In the genomic region with DNA sequence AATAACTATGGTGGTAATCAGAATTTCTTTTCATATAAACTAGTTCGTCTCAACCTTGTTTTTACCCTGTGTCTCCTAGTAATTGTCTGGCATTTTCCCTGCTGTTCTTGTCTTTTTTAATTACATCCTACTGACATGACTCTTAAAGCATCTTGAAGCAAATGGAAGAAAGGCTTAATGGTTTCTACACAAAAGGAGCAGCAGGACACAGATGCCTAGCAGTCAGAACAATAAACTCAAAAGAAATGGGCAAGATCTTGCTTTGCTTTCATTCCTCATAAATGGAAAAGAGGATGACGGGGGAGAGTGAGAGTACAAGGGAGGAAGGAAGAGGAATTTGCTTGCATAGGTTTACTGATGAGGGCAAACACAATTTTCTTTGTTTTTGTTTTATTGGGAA, we compare ENCODE assay signal across 1 cellular context.
TF ChIP-seq lines count a peak whose summit lies in the region.

No MANE protein-coding gene starts in this region.

TF ChIP-seq in GM23338, 12 proteins besides CTCF, POLR2A, EP300 and RAD21 (continued from another document):
- TF ChIP-seq, protein P1, sequence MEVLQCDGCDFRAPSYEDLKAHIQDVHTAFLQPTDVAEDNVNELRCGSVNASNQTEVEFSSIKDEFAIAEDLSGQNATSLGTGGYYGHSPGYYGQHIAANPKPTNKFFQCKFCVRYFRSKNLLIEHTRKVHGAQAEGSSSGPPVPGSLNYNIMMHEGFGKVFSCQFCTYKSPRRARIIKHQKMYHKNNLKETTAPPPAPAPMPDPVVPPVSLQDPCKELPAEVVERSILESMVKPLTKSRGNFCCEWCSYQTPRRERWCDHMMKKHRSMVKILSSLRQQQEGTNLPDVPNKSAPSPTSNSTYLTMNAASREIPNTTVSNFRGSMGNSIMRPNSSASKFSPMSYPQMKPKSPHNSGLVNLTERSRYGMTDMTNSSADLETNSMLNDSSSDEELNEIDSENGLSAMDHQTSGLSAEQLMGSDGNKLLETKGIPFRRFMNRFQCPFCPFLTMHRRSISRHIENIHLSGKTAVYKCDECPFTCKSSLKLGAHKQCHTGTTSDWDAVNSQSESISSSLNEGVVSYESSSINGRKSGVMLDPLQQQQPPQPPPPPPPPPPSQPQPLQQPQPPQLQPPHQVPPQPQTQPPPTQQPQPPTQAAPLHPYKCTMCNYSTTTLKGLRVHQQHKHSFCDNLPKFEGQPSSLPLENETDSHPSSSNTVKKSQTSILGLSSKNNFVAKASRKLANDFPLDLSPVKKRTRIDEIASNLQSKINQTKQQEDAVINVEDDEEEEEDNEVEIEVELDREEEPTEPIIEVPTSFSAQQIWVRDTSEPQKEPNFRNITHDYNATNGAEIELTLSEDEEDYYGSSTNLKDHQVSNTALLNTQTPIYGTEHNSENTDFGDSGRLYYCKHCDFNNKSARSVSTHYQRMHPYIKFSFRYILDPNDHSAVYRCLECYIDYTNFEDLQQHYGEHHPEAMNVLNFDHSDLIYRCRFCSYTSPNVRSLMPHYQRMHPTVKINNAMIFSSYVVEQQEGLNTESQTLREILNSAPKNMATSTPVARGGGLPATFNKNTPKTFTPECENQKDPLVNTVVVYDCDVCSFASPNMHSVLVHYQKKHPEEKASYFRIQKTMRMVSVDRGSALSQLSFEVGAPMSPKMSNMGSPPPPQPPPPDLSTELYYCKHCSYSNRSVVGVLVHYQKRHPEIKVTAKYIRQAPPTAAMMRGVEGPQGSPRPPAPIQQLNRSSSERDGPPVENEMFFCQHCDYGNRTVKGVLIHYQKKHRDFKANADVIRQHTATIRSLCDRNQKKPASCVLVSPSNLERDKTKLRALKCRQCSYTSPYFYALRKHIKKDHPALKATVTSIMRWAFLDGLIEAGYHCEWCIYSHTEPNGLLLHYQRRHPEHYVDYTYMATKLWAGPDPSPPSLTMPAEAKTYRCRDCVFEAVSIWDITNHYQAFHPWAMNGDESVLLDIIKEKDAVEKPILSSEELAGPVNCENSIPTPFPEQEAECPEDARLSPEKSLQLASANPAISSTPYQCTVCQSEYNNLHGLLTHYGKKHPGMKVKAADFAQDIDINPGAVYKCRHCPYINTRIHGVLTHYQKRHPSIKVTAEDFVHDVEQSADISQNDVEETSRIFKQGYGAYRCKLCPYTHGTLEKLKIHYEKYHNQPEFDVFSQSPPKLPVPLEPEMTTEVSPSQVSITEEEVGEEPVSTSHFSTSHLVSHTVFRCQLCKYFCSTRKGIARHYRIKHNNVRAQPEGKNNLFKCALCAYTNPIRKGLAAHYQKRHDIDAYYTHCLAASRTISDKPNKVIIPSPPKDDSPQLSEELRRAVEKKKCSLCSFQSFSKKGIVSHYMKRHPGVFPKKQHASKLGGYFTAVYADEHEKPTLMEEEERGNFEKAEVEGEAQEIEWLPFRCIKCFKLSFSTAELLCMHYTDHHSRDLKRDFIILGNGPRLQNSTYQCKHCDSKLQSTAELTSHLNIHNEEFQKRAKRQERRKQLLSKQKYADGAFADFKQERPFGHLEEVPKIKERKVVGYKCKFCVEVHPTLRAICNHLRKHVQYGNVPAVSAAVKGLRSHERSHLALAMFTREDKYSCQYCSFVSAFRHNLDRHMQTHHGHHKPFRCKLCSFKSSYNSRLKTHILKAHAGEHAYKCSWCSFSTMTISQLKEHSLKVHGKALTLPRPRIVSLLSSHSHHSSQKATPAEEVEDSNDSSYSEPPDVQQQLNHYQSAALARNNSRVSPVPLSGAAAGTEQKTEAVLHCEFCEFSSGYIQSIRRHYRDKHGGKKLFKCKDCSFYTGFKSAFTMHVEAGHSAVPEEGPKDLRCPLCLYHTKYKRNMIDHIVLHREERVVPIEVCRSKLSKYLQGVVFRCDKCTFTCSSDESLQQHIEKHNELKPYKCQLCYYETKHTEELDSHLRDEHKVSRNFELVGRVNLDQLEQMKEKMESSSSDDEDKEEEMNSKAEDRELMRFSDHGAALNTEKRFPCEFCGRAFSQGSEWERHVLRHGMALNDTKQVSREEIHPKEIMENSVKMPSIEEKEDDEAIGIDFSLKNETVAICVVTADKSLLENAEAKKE (CRISPR knock-in tag; IDR thresholded peaks at IDR 0.05) = peak; percentile 74; the same call in 1 of the 2 replicates
- peak; percentile 75 for TF ChIP-seq NANOG (IDR thresholded peaks at IDR 0.05; ENCODE audit: borderline replicate concordance)
TF ChIP-seq in GM23338: peak in this region for 2.
